ENCODE assay signal across 20 cellular contexts in the genomic region with DNA sequence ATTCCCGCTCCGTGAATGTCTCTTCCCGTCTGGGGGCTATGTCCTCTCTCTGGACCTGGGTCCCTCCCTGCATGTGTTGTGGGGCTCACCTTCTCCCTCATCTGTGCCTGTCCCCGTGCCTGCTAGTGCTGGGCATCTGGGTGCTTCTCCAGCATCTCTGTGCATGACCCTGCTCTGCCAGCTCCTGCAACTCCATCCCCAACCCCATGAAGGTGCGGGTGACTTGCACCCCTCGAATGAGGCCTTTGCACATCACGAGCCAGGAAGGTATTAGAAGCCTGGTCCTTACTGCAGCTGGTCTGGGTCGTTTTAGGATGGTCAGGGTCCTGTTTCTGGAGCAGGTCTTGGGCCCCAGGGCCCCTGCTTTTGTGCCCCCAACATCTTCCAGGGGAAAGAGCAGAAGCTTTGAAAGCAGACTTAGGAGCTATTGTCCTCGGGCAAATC.
DNase-seq lines count a peak whose midpoint lies in the region; ATAC-seq and TF ChIP-seq lines count a peak whose summit lies in the region.
"Had no signal": no experiment of that assay in that cellular context is flagged by ENCODE, and none has a peak within 500 bp of the region (broad histone marks: within the 10 kb centered on the region; RNA-seq: fewer than 3 reads in every experiment).

No MANE protein-coding gene starts in this region.

- peaks cover 22% of the 10 kb centered on the region for H3K4me1 Mint-ChIP-seq in type B pancreatic cell (ENCODE audit: unreplicated experiment)

- peaks cover 23% of the 10 kb centered on the region for H3K36me3 ChIP-seq in left ventricle myocardium inferior
- peaks cover 64% of the 10 kb centered on the region for H3K36me3 ChIP-seq in iPS-20b (ENCODE audit: insufficient read depth, low read depth, low read length)
- peaks cover 0 to 23% (median 0%) of the 10 kb centered on the region in 4 donors for H3K36me3 ChIP-seq in sigmoid colon
- no peaks in the 10 kb centered on the region for H3K36me3 ChIP-seq in upper lobe of right lung

- intact Hi-C loops in cardiac septum (cut with DNase I), result no loop called here
- intact Hi-C loops in left ventricle myocardium inferior (cut with micrococcal nuclease), result no loop called here
- intact Hi-C loops in sigmoid colon (cut with DNase I), result loop anchor here (5.0 kb wide), 1 partner anchor 93 kb away; no protein-coding TSS in a partner anchor
- intact Hi-C loops in upper lobe of right lung (cut with DNase I), result no loop called here

- H3K4me1 ChIP-seq in left ventricle myocardium inferior (peaks cover 27% of the 10 kb centered on the region), iPS-20b (ENCODE audit: insufficient read depth, low read length) (peaks cover 27% of the 10 kb centered on the region; the same call in 1 of the 2 replicates), sigmoid colon (peaks cover 0 to 42% (median 34%) of the 10 kb centered on the region in 4 donors), upper lobe of right lung (no peaks in the 10 kb centered on the region)

- H3K36me3 Mint-ChIP-seq in type B pancreatic cell, result peaks cover 27% of the 10 kb centered on the region

- TF ChIP-seq EP300 in sigmoid colon (IDR thresholded peaks at IDR 0.05), result no peak

- ATAC-seq in HG03095 (IDR thresholded peaks at IDR 0.05; ENCODE audit: unreplicated experiment) (no peak), upper lobe of right lung (no peak)
- ATAC-seq: A549, HCT116, HepG2 had no signal

- DNase-seq in cardiac septum (ENCODE audit: low spot score) (peak; percentile 61), left ventricle myocardium inferior (no peak), sigmoid colon (peak; percentile 30), type B pancreatic cell (ENCODE audit: extremely low spot score, unreplicated experiment) (no peak), upper lobe of right lung (no peak)
- DNase-seq: AML-193; CD4-positive, alpha-beta T cell; DMS153; DMS79; GDM1; GM23248; HFFc6 had no signal

- TF ChIP-seq CTCF in left ventricle myocardium inferior (IDR thresholded peaks at IDR 0.05; ENCODE audit: borderline replicate concordance) (no peak), sigmoid colon (IDR thresholded peaks at IDR 0.05) (no peak), type B pancreatic cell (conservative IDR thresholded peaks at IDR 0.05) (no peak), upper lobe of right lung (IDR thresholded peaks at IDR 0.05) (no peak)

- H3K27ac ChIP-seq in left ventricle myocardium inferior (replicated peaks) (no peak overlapping the region), iPS-20b (ENCODE audit: low read length) (no peak overlapping the region), sigmoid colon (no peak overlapping the region), upper lobe of right lung (no peak overlapping the region)
- H3K27ac ChIP-seq: 22Rv1, A549, C4-2B, GM23248 had no signal

- H3K9ac ChIP-seq in iPS-20b (ENCODE audit: low read depth, low read length), result 0 out of 2 replicates have a peak overlapping the region, but pooled peaks have one; percentile 10
- H3K9ac ChIP-seq: GM23248 had no signal

- no peak for TF ChIP-seq POLR2A in sigmoid colon (IDR thresholded peaks at IDR 0.05)

- no peak overlapping the region for H3K27ac Mint-ChIP-seq in type B pancreatic cell
- H3K27ac Mint-ChIP-seq: CD4-positive, alpha-beta T cell; HFFc6; IgD-negative memory B cell had no signal

- no peak overlapping the region for H3K4me3 Mint-ChIP-seq in type B pancreatic cell
- H3K4me3 Mint-ChIP-seq: CD4-positive, alpha-beta T cell; HFFc6; IgD-negative memory B cell had no signal

- 84 to 93% methylated on average over 9 of the region's 9 CpGs for WGBS in sigmoid colon, 2 donors

- H3K27me3 Mint-ChIP-seq in type B pancreatic cell, result no peaks in the 10 kb centered on the region
- H3K27me3 Mint-ChIP-seq: CD4-positive, alpha-beta T cell; IgD-negative memory B cell had no signal

- H3K4me3 ChIP-seq in left ventricle myocardium inferior (no peak overlapping the region), iPS-20b (ENCODE audit: low read length) (no peak overlapping the region), sigmoid colon (no peak overlapping the region), upper lobe of right lung (no peak overlapping the region)
- H3K4me3 ChIP-seq: A549, GM23248 had no signal

- H3K9me3 Mint-ChIP-seq in type B pancreatic cell, result no peaks in the 10 kb centered on the region
- H3K9me3 Mint-ChIP-seq: CD4-positive, alpha-beta T cell; HFFc6; IgD-negative memory B cell had no signal

- H3K27me3 ChIP-seq in left ventricle myocardium inferior (ENCODE audit: low read depth) (no peaks in the 10 kb centered on the region), iPS-20b (ENCODE audit: insufficient read depth, low read length) (no peaks in the 10 kb centered on the region), sigmoid colon (no peaks in the 10 kb centered on the region), upper lobe of right lung (no peaks in the 10 kb centered on the region)

- no peaks in the 10 kb centered on the region for H3K9me3 ChIP-seq in left ventricle myocardium inferior (replicated peaks)
- H3K9me3 ChIP-seq in iPS-20b (ENCODE audit: insufficient read depth, low read depth, low read length), result no peaks in the 10 kb centered on the region
- no peaks in the 10 kb centered on the region for H3K9me3 ChIP-seq in sigmoid colon
- no peaks in the 10 kb centered on the region for H3K9me3 ChIP-seq in upper lobe of right lung
- H3K9me3 ChIP-seq: A549 had no signal

Comparison
In these comparisons a context has a peak if more than half of its experiments do, and no peak if none do; other contexts are left out.
1. DNase-seq: peak in cardiac septum (single experiment) and sigmoid colon (single experiment); none in left ventricle myocardium inferior (single experiment), type B pancreatic cell (single experiment) and upper lobe of right lung (single experiment).